In genomic region chr15:62821384-62822131, GRCh38 we compare ENCODE assay signal across 1 cellular context.
TF ChIP-seq lines count a peak whose summit lies in the region.

No MANE protein-coding gene starts in this region.

TF ChIP-seq in liver, 16 proteins besides CTCF, POLR2A, EP300 and RAD21:
- TF ChIP-seq ZBTB33 (IDR thresholded peaks at IDR 0.05) (peak; percentile 73), FOXA2 (IDR thresholded peaks at IDR 0.05) (peak; percentile 48), HNF4A (conservative IDR thresholded peaks at IDR 0.05) (peak; percentile 86 to 92), ATF3 (IDR thresholded peaks at IDR 0.05) (peak; percentile 24), EGR1 (IDR thresholded peaks at IDR 0.05; ENCODE audit: low read depth in 2 of 2) (peak in 1 of 2 donors; percentile 77), HNF4G (IDR thresholded peaks at IDR 0.05) (peak; percentile 77), TAF1 (conservative IDR thresholded peaks at IDR 0.05) (peak; percentile 67), NR2F2 (IDR thresholded peaks at IDR 0.05) (no peak), GABPA (IDR thresholded peaks at IDR 0.05 in 1 of 2, conservative IDR thresholded peaks at IDR 0.05 in 1 of 2) (peak in 1 of 2 donors; percentile 54), JUND (IDR thresholded peaks at IDR 0.05) (peak; percentile 32 to 85), RXRA (IDR thresholded peaks at IDR 0.05) (peak; percentile 50 to 72), MAX (IDR thresholded peaks at IDR 0.05) (peak; percentile 80), YY1 (IDR thresholded peaks at IDR 0.05) (peak; percentile 97), SP1 (IDR thresholded peaks at IDR 0.05) (peak; percentile 93), FOXA1 (IDR thresholded peaks at IDR 0.05) (peak; percentile 11), REST (IDR thresholded peaks at IDR 0.05) (peak; percentile 93)
TF ChIP-seq in liver: peak in this region for 15.
